Comparison of ENCODE assay signal across 8 cellular contexts in genomic region chr14:49946320-49947141, GRCh38. TPM values are rescaled to one million over a fixed set of nuclear protein-coding genes. Genes with fewer than 3 reads are reported as not detected.
DNase-seq lines count a peak whose midpoint lies in the region; ATAC-seq, FAIRE-seq and TF ChIP-seq lines count a peak whose summit lies in the region.

No MANE protein-coding gene starts in this region.

- H3K9me3 ChIP-seq in pancreas: no peaks in the 10 kb centered on the region

- H3K27me3 ChIP-seq in pancreas: no peaks in the 10 kb centered on the region

- ATAC-seq in pancreas (peak; percentile 44 to 76 (median 72)), GM21576 (IDR thresholded peaks at IDR 0.05; ENCODE audit: unreplicated experiment) (no peak)

- H3K4me3 ChIP-seq in HFF-Myc (replicated peaks; ENCODE audit: low read depth, low read length) (no peak overlapping the region), pancreas (no peak overlapping the region)

- H3K4me3 Mint-ChIP-seq in chondrocyte (ENCODE audit: unreplicated experiment): no peak overlapping the region

- no peaks in the 10 kb centered on the region for H3K36me3 Mint-ChIP-seq in chondrocyte (ENCODE audit: low read depth)

- DNase-seq in HFF-Myc (ENCODE audit: extremely low read depth, low read depth): peak; percentile 79
- peak; percentile 1 for DNase-seq in T follicular helper cell (ENCODE audit: low read depth)
- DNase-seq in chondrocyte (ENCODE audit: low spot score): no peak
- peak in 1 of 6 donors; percentile 28 for DNase-seq in pancreas
- no peak for DNase-seq in SKM-1 treated with dmso at 0.1 percent for 144 hours (lab: John Stamatoyannopoulos, UW; ENCODE audit: unreplicated experiment)
- DNase-seq in GM12892 (ENCODE audit: insufficient read length): no peak

- intact Hi-C loops in pancreas (cut with DNase I): no loop called here

- peak; percentile 65 for FAIRE-seq in A204.1 (lab: Jason Lieb, UNC)
- FAIRE-seq in pancreas (lab: Jason Lieb, UNC): no peak
- no peak for FAIRE-seq in GM12892 (lab: Jason Lieb, UNC)

- peaks cover 2% of the 10 kb centered on the region for H3K9me3 Mint-ChIP-seq in chondrocyte (ENCODE audit: low read depth)

- H3K27ac ChIP-seq in pancreas: peak overlapping the region in 2 of 4 donors; percentile 4 to 46

- TF ChIP-seq CTCF in HFF-Myc (IDR thresholded peaks at IDR 0.05; ENCODE audit: low read depth, low read length, missing control alignments) (no peak), chondrocyte (IDR thresholded peaks at IDR 0.05) (no peak), pancreas (IDR thresholded peaks at IDR 0.05) (no peak)

- 39 to 45% methylated on average over 10 of the region's 10 CpGs for WGBS in pancreas, 2 donors

- H3K4me1 ChIP-seq in pancreas: peaks cover 0 to 8% (median 5%) of the 10 kb centered on the region in 3 donors

- no peaks in the 10 kb centered on the region for H3K36me3 ChIP-seq in pancreas

- H3K27me3 Mint-ChIP-seq in chondrocyte (ENCODE audit: low read depth): no peaks in the 10 kb centered on the region

- peaks cover 52% of the 10 kb centered on the region for H3K4me1 Mint-ChIP-seq in chondrocyte (ENCODE audit: low read depth)

- peak overlapping the region; percentile 35 for H3K27ac Mint-ChIP-seq in chondrocyte (ENCODE audit: unreplicated experiment)

- TF ChIP-seq POLR2A in GM12892 (IDR thresholded peaks at IDR 0.05; ENCODE audit: low read depth, low read length): no peak

RNA-seq across cellular contexts. Expression of gene ARF6, which starts 53.6 kb away (rescaled TPM):
- total RNA-seq in chondrocyte (53.2 to 55.3 TPM (median 54.4 TPM) in 3 replicates), pancreas (10 to 100 TPM; 12.4 to 32.4 (median 16.6) TPM)
- polyA plus RNA-seq in pancreas: 10 to 100 TPM in 1 of 2 donors, 1 to 10 TPM in 1; 8.9 to 16.7 TPM
- polyA plus RNA-seq in GM12892 (2012; ENCODE audit: missing spikeins): 56.2 TPM

Comparison
In these comparisons a context has a peak if more than half of its experiments do, and no peak if none do; other contexts are left out.
1. DNase-seq: peak in HFF-Myc (single experiment) and T follicular helper cell (single experiment); none in chondrocyte (single experiment), SKM-1 treated with dmso at 0.1 percent for 144 hours (single experiment) and GM12892 (single experiment).